Comparison of ENCODE assay signal across 25 cellular contexts in the genomic region with DNA sequence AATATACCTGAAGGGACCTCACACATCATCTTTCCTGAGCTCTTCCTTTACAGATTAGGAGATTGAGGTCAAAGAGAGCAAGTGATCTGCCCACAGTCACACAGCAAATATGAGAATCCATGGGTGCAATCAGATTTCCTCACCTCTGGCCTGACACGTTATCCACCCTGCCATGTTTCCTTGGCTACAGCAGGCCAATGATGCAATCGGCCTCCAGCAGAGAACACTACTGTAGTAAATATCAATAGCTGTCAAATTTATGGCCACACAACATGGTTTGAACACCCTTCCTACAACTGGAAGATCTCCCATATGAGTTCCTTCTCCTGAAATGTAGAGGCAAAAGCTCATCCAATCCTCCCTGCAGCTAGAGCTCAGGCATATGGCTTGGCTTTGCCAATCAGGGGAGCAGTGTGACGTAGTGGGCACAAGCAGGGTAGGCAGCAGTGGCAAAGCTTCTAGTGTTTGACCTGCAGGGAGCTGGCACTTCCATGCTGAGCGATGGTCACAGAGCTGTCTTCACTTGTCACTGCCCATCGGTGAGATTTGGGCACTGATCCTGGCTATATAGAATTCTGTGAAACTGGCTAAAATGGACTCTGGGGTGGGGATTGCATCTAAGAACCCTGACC.
"Had no signal": no experiment of that assay in that cellular context is flagged by ENCODE, and none has a peak within 500 bp of the region (broad histone marks: within the 10 kb centered on the region; RNA-seq: fewer than 3 reads in every experiment).

No MANE protein-coding gene starts in this region.

- H3K36me3 Mint-ChIP-seq: T-cell had no signal

- H3K27ac ChIP-seq: ascending aorta, coronary artery, epithelial cell of prostate, left ventricle myocardium inferior, neural progenitor cell, prostate gland, right atrium auricular region, skin epidermis, thyroid gland, upper lobe of right lung, WERI-Rb-1 had no signal

- DNase-seq: activated CD4-positive, alpha-beta T cell treated with anti-CD3 and anti-CD28 coated beads for 1 hour; activated CD8-positive, alpha-beta memory T cell treated with anti-CD3 and anti-CD28 coated beads, Interleukin-2, amount 50 U/mL, for 4 hours; activated T-cell treated with anti-CD3 and anti-CD28 coated beads, Interleukin-2, amount 50 U/mL, for 24 hours; central memory CD4-positive, alpha-beta T cell; endodermal cell; foreskin fibroblast; left ventricle myocardium inferior; naive thymus-derived CD8-positive, alpha-beta T cell; stimulated activated CD4-positive, alpha-beta T cell treated with anti-CD3 and anti-CD28 coated beads, Interleukin-1b, Interleukin-23, amount 100 ng/mL, for 48 hours; T-cell; thyroid gland; upper lobe of right lung; WERI-Rb-1 had no signal

- H3K4me3 ChIP-seq: ascending aorta, coronary artery, left ventricle myocardium inferior, neural progenitor cell, prostate gland, right atrium auricular region, skin epidermis, thyroid gland, upper lobe of right lung had no signal

- H3K4me1 Mint-ChIP-seq: activated T-helper 17 cell treated with anti-CD3 and anti-CD28 coated beads, Interleukin-2, amount 50 U/mL, for 72 hours; endodermal cell; mesothelial cell of epicardium; naive thymus-derived CD8-positive, alpha-beta T cell; neural progenitor cell; T-cell had no signal

- ATAC-seq: activated naive CD4-positive, alpha-beta T cell treated with anti-CD3 and anti-CD28 coated beads, Interleukin-2, amount 50 U/mL, for 72 hours; activated T-helper 17 cell treated with anti-CD3 and anti-CD28 coated beads, Interleukin-2, amount 50 U/mL, for 72 hours; naive thymus-derived CD8-positive, alpha-beta T cell; T-cell; upper lobe of right lung had no signal

- H3K9me3 ChIP-seq: prostate gland, right atrium auricular region, thyroid gland, upper lobe of right lung had no signal

- H3K4me3 Mint-ChIP-seq: activated T-cell treated with anti-CD3 and anti-CD28 coated beads, Interleukin-2, amount 50 U/mL, for 24 hours; activated T-helper 17 cell treated with anti-CD3 and anti-CD28 coated beads, Interleukin-2, amount 50 U/mL, for 72 hours; endodermal cell; mesothelial cell of epicardium; naive thymus-derived CD8-positive, alpha-beta T cell; neural progenitor cell; stimulated activated naive CD8-positive, alpha-beta T cell treated with anti-CD3 and anti-CD28 coated beads, Interleukin-15, Interleukin-2, amounts not matched to agents 100 ng/mL and 50 ng/mL, for 24 hours; T-cell; T-helper 2 cell treated with Interferon-gamma antibody and Interleukin-4, amounts not matched to agents 5 μg/mL and 100 μg/mL, for 36 hours had no signal

- H3K4me1 ChIP-seq: ascending aorta, left ventricle myocardium inferior, neural progenitor cell, prostate gland, thyroid gland, upper lobe of right lung had no signal

- H3K36me3 ChIP-seq: ascending aorta, left ventricle myocardium inferior, prostate gland, right atrium auricular region, thyroid gland, upper lobe of right lung, WERI-Rb-1 had no signal

- H3K27me3 ChIP-seq: ascending aorta, neural progenitor cell, right atrium auricular region, thyroid gland, upper lobe of right lung had no signal

- H3K27ac Mint-ChIP-seq: activated naive CD4-positive, alpha-beta T cell treated with anti-CD3 and anti-CD28 coated beads, Interleukin-2, amount 50 U/mL, for 72 hours; activated T-cell treated with anti-CD3 and anti-CD28 coated beads, Interleukin-2, amount 50 U/mL, for 24 hours; activated T-helper 17 cell treated with anti-CD3 and anti-CD28 coated beads, Interleukin-2, amount 50 U/mL, for 72 hours; endodermal cell; mesothelial cell of epicardium; naive thymus-derived CD8-positive, alpha-beta T cell; neural progenitor cell; stimulated activated naive CD8-positive, alpha-beta T cell treated with anti-CD3 and anti-CD28 coated beads, Interleukin-15, Interleukin-2, amounts not matched to agents 100 ng/mL and 50 ng/mL, for 24 hours; T-cell; T-helper 2 cell treated with Interferon-gamma antibody and Interleukin-4, amounts not matched to agents 5 μg/mL and 100 μg/mL, for 36 hours had no signal
